10 cellular contexts compared by ENCODE assay signal in the genomic region with DNA sequence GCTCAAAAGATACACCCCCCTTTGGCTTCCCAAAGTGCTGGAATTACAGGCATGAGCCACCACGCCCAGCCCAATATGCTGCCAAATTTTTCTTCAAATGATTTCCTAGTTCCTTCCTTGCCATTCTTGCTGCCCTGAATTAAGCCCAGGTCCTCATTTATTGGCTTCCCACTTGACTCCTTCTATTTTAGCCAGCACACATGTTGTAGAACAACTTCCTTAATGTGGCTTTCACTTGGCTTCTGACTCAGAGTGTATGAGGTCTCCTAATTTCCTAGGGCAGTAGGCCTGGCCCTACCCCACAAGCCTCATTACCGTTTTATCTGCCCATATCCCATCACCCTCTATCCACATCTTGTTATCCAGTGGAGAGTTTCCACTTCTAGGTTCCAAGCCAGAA. TPM values are rescaled to one million over a fixed set of nuclear protein-coding genes. Genes with fewer than 3 reads are reported as not detected.
A peak's percentile ranks its signal among the peaks of the same experiment; 100 is the strongest.
DNase-seq lines count a peak whose midpoint lies in the region; ATAC-seq and TF ChIP-seq lines count a peak whose summit lies in the region.
"Had no signal": no experiment of that assay in that cellular context is flagged by ENCODE, and none has a peak within 500 bp of the region (broad histone marks: within the 10 kb centered on the region; RNA-seq: fewer than 3 reads in every experiment).

No MANE protein-coding gene starts in this region.

- no peaks in the 10 kb centered on the region for H3K27me3 ChIP-seq in ovary

- ATAC-seq in GM21529 (IDR thresholded peaks at IDR 0.05; ENCODE audit: unreplicated experiment) (peak; percentile 57), sciatic nerve (peak; percentile 57), HG02852 (IDR thresholded peaks at IDR 0.05; ENCODE audit: unreplicated experiment) (no peak)

- DNase-seq in NOMO-1 (lab: John Stamatoyannopoulos, UW; ENCODE audit: unreplicated experiment in 2 of 2), result peak; percentile 32 to 70
- peak; percentile 20 for DNase-seq in epithelial cell of esophagus (ENCODE audit: low read depth)
- no peak for DNase-seq in sciatic nerve (ENCODE audit: low spot score)
- no peak for DNase-seq in hippocampal formation (lab: John Stamatoyannopoulos, UW)
- no peak for DNase-seq in ovary
- DNase-seq: NCI-H1092; NCI-H526; stimulated activated CD4-positive, alpha-beta T cell treated with anti-CD3 and anti-CD28 coated beads, Interleukin-2, amount 100 ng/mL, for 48 hours had no signal

- TF ChIP-seq EP300 in ovary (IDR thresholded peaks at IDR 0.05), result no peak

- no peaks in the 10 kb centered on the region for H3K9me3 ChIP-seq in ovary

- no peaks in the 10 kb centered on the region for H3K36me3 ChIP-seq in ovary

- WGBS in ovary, 3 donors, result 72 to 83% (median 79%) methylated on average over 2 of the region's 2 CpGs

- TF ChIP-seq POLR2A in ovary (IDR thresholded peaks at IDR 0.05), result no peak

- intact Hi-C loops in sciatic nerve (cut with DNase I), result no loop called here
- intact Hi-C loops in ovary (cut with DNase I), result no loop called here

- no peak overlapping the region for H3K27ac ChIP-seq in ovary

- no peaks in the 10 kb centered on the region for H3K4me1 ChIP-seq in ovary (ENCODE audit: insufficient read depth)

- H3K4me3 ChIP-seq in epithelial cell of esophagus (ENCODE audit: low read length), result no peak overlapping the region
- no peak overlapping the region for H3K4me3 ChIP-seq in ovary

- TF ChIP-seq CTCF in epithelial cell of esophagus (IDR thresholded peaks at IDR 0.05; ENCODE audit: insufficient read depth, low read depth, low read length, missing control alignments) (no peak), ovary (IDR thresholded peaks at IDR 0.05) (no peak)

RNA-seq across cellular contexts. Expression of gene HIPK2, which starts 21.8 kb away (rescaled TPM):
- 65.2 TPM for total RNA-seq in sciatic nerve
- total RNA-seq in ovary, result 10 to 100 TPM in 6 of 7 donors, 1 to 10 TPM in 1; 9.9 to 38.4 (median 35.1) TPM
- polyA plus RNA-seq in ovary, result 10 to 100 TPM in 1 of 2 donors, 1 to 10 TPM in 1; 7.3 to 14.8 TPM

RNA-seq across cellular contexts. Expression of gene TBXAS1, which starts 29.5 kb away (rescaled TPM):
- total RNA-seq in sciatic nerve (19.1 TPM), ovary (10 to 100 TPM in 2 of 7 donors, 1 to 10 TPM in 5; 3.1 to 16.8 (median 6.1) TPM)
- polyA plus RNA-seq in ovary, result 10 to 100 TPM in 1 of 2 donors, 1 to 10 TPM in 1; 9.0 to 13.6 TPM

Comparison
In these comparisons a context has a peak if more than half of its experiments do, and no peak if none do; other contexts are left out.
1. DNase-seq: peak in NOMO-1 (2 of 2) and epithelial cell of esophagus (single experiment); none in sciatic nerve (single experiment), hippocampal formation (0 of 2) and ovary (0 of 5).